ENCODE assay signal across 1 cellular context in genomic region chr14:94689985-94690400, GRCh38.
TF ChIP-seq lines count a peak whose summit lies in the region.

No MANE protein-coding gene starts in this region.

TF ChIP-seq in HCT116, 20 proteins besides CTCF, POLR2A, EP300 and RAD21 (continued from another document):
- TF ChIP-seq JUND (IDR thresholded peaks at IDR 0.05) (no peak), SRF (IDR thresholded peaks at IDR 0.05; ENCODE audit: low read depth) (no peak), TCF7L2 (IDR thresholded peaks at IDR 0.05; ENCODE audit: borderline replicate concordance, extremely low read depth, insufficient read depth, insufficient read length) (no peak), EZH2phosphoT487 (IDR thresholded peaks at IDR 0.05; ENCODE audit: borderline replicate concordance) (no peak)
